8 cellular contexts compared by ENCODE assay signal in genomic region chr11:119584193-119585037, GRCh38.
DNase-seq lines count a peak whose midpoint lies in the region; ATAC-seq and TF ChIP-seq lines count a peak whose summit lies in the region.

No MANE protein-coding gene starts in this region.

- H3K36me3 Mint-ChIP-seq in mesothelial cell of epicardium = no peaks in the 10 kb centered on the region

- no peak for TF ChIP-seq CTCF in mesothelial cell of epicardium (IDR thresholded peaks at IDR 0.05; ENCODE audit: unreplicated experiment)
- no peak for TF ChIP-seq CTCF in thyroid gland (IDR thresholded peaks at IDR 0.05)

- peaks cover 29% of the 10 kb centered on the region for H3K27me3 Mint-ChIP-seq in mesothelial cell of epicardium (ENCODE audit: low read depth)

- 0% methylated on average over 19 to 34 of the region's 56 CpGs for WGBS in thyroid gland, 2 donors

- H3K4me1 ChIP-seq in thyroid gland = peaks cover 14 to 16% of the 10 kb centered on the region in 2 donors

- H3K4me3 Mint-ChIP-seq in mesothelial cell of epicardium = peak overlapping the region; percentile 75

- H3K36me3 ChIP-seq in thyroid gland = no peaks in the 10 kb centered on the region

- peak overlapping the region; percentile 74 for H3K27ac ChIP-seq in epithelial cell of prostate
- peak overlapping the region in 1 of 3 donors; percentile 41 for H3K27ac ChIP-seq in thyroid gland

- H3K27me3 ChIP-seq in thyroid gland = no peaks in the 10 kb centered on the region

- peaks cover 7% of the 10 kb centered on the region for H3K9me3 Mint-ChIP-seq in mesothelial cell of epicardium

- intact Hi-C loops in thyroid gland (cut with DNase I) = no loop called here

- DNase-seq in COLO668 (lab: John Stamatoyannopoulos, UW; ENCODE audit: unreplicated experiment) = peak; percentile 45
- DNase-seq in LHCN-M2 (ENCODE audit: low read depth) = peak; percentile 58
- DNase-seq in SKM-1 treated with dmso at 0.1 percent for 144 hours (lab: John Stamatoyannopoulos, UW; ENCODE audit: unreplicated experiment) = peak; percentile 68
- DNase-seq in epithelial cell of prostate (ENCODE audit: low read depth, low spot score) = no peak
- peak; percentile 53 to 64 for DNase-seq in mesothelial cell of epicardium (ENCODE audit: low spot score in 2 of 2, unreplicated experiment in 2 of 2)
- peak; percentile 81 to 82 for DNase-seq in thyroid gland

- no peaks in the 10 kb centered on the region for H3K9me3 ChIP-seq in thyroid gland

- no peak for TF ChIP-seq POLR2A in thyroid gland (IDR thresholded peaks at IDR 0.05)

- peak overlapping the region; percentile 39 for H3K27ac Mint-ChIP-seq in mesothelial cell of epicardium

- ATAC-seq in GM21529 (IDR thresholded peaks at IDR 0.05; ENCODE audit: unreplicated experiment) = no peak
- no peak for ATAC-seq in GM18858 (IDR thresholded peaks at IDR 0.05; ENCODE audit: unreplicated experiment)

- peaks cover 11% of the 10 kb centered on the region for H3K4me1 Mint-ChIP-seq in mesothelial cell of epicardium

- peak overlapping the region in 2 of 3 donors; percentile 24 to 40 for H3K4me3 ChIP-seq in thyroid gland (replicated peaks in 1 of 3)
